ENCODE assay signal across 28 cellular contexts in genomic region chr9:117418111-117418510, GRCh38.
"Had no signal": no experiment of that assay in that cellular context is flagged by ENCODE, and none has a peak within 500 bp of the region (broad histone marks: within the 10 kb centered on the region; RNA-seq: fewer than 3 reads in every experiment).

No MANE protein-coding gene starts in this region.

- H3K4me3 Mint-ChIP-seq: stimulated activated effector memory CD8-positive, alpha-beta T cell treated with anti-CD3 and anti-CD28 coated beads, Interleukin-12 subunit alpha, Interleukin-12 subunit beta, amount 100 ng/mL, for 72 hours; stimulated activated memory B cell treated with anti-CD40 and anti-IgM and Interleukin-4, amounts not matched to agents 10 μg/mL and 1 μg/mL and 100 μg/mL, for 72 hours; stimulated activated naive B cell treated with anti-CD40 and anti-IgM and Interleukin-4, amounts not matched to agents 10 μg/mL and 1 μg/mL and 100 μg/mL, for 72 hours; stimulated activated naive CD8-positive, alpha-beta T cell treated with anti-CD3 and anti-CD28 coated beads, Interleukin-15, amount 100 ng/mL, for 72 hours; stimulated activated naive CD8-positive, alpha-beta T cell treated with anti-CD3 and anti-CD28 coated beads, Interleukin-15, Interleukin-2, amounts not matched to agents 100 ng/mL and 50 ng/mL, for 24 hours; type B pancreatic cell had no signal

- DNase-seq: stimulated activated CD4-positive, alpha-beta T cell treated with anti-CD3 and anti-CD28 coated beads, Interleukin-2, amount 100 ng/mL, for 48 hours; stimulated activated CD4-positive, alpha-beta T cell treated with anti-CD3 and anti-CD28 coated beads, Interleukin-4, amount 100 ng/mL, for 1 hour; stimulated activated CD4-positive, alpha-beta T cell treated with anti-CD3 and anti-CD28 coated beads, Interleukin-4, amount 100 ng/mL, for 24 hours; stimulated activated CD4-positive, alpha-beta T cell treated with anti-CD3 and anti-CD28 coated beads, Interleukin-4, amount 100 ng/mL, for 4 hours; stimulated activated CD8-positive, alpha-beta memory T cell treated with anti-CD3 and anti-CD28 coated beads, Interleukin-4, amount 100 ng/mL, for 48 hours; stimulated activated naive B cell treated with anti-CD40 and anti-IgM and Interleukin-4, amounts not matched to agents 10 μg/mL and 1 μg/mL and 100 μg/mL, for 72 hours; stimulated activated naive CD4-positive, alpha-beta T cell; stimulated activated naive CD4-positive, alpha-beta T cell treated with Interleukin-2 at 50 U/mL for 16 hours; stimulated activated naive CD8-positive, alpha-beta T cell treated with anti-CD3 and anti-CD28 coated beads, Interleukin-15, amount 100 ng/mL, for 72 hours; stimulated activated naive CD8-positive, alpha-beta T cell treated with anti-CD3 and anti-CD28 coated beads, Interleukin-15, Interleukin-2, amounts not matched to agents 100 U/mL and 50 U/mL, for 24 hours; stomach; substantia nigra; testis; thyroid gland; tibial artery; transverse colon; trophoblast cell; upper lobe of left lung; upper lobe of right lung; uterus had no signal

- H3K4me1 Mint-ChIP-seq: stimulated activated effector memory CD8-positive, alpha-beta T cell treated with anti-CD3 and anti-CD28 coated beads, Interleukin-12 subunit alpha, Interleukin-12 subunit beta, amount 100 ng/mL, for 72 hours; stimulated activated memory B cell treated with anti-CD40 and anti-IgM and Interleukin-4, amounts not matched to agents 10 μg/mL and 1 μg/mL and 100 μg/mL, for 72 hours; stimulated activated naive B cell treated with anti-CD40 and anti-IgM and Interleukin-4, amounts not matched to agents 10 μg/mL and 1 μg/mL and 100 μg/mL, for 72 hours had no signal

- H3K4me3 ChIP-seq: stomach, suprapubic skin, testis, thoracic aorta, thyroid gland, tibial artery, tibial nerve, transverse colon, upper lobe of left lung, upper lobe of right lung, uterus, vagina had no signal

- H3K36me3 Mint-ChIP-seq: stimulated activated effector memory CD8-positive, alpha-beta T cell treated with anti-CD3 and anti-CD28 coated beads, Interleukin-12 subunit alpha, Interleukin-12 subunit beta, amount 100 ng/mL, for 72 hours; stimulated activated memory B cell treated with anti-CD40 and anti-IgM and Interleukin-4, amounts not matched to agents 10 μg/mL and 1 μg/mL and 100 μg/mL, for 72 hours; stimulated activated naive B cell treated with anti-CD40 and anti-IgM and Interleukin-4, amounts not matched to agents 10 μg/mL and 1 μg/mL and 100 μg/mL, for 72 hours; type B pancreatic cell had no signal

- H3K9me3 Mint-ChIP-seq: stimulated activated effector memory CD8-positive, alpha-beta T cell treated with anti-CD3 and anti-CD28 coated beads, Interleukin-12 subunit alpha, Interleukin-12 subunit beta, amount 100 ng/mL, for 72 hours; stimulated activated memory B cell treated with anti-CD40 and anti-IgM and Interleukin-4, amounts not matched to agents 10 μg/mL and 1 μg/mL and 100 μg/mL, for 72 hours; stimulated activated naive B cell treated with anti-CD40 and anti-IgM and Interleukin-4, amounts not matched to agents 10 μg/mL and 1 μg/mL and 100 μg/mL, for 72 hours; stimulated activated naive CD8-positive, alpha-beta T cell treated with anti-CD3 and anti-CD28 coated beads, Interleukin-15, amount 100 ng/mL, for 72 hours; stimulated activated naive CD8-positive, alpha-beta T cell treated with anti-CD3 and anti-CD28 coated beads, Interleukin-15, Interleukin-2, amounts not matched to agents 100 ng/mL and 50 ng/mL, for 24 hours; type B pancreatic cell had no signal

- H3K4me1 ChIP-seq: testis, uterus had no signal

- H3K36me3 ChIP-seq: stomach, suprapubic skin, thoracic aorta, thyroid gland, tibial artery, tibial nerve, transverse colon, upper lobe of left lung, upper lobe of right lung, uterus, vagina had no signal

- H3K27me3 ChIP-seq: testis, vagina had no signal

- H3K27ac Mint-ChIP-seq: stimulated activated effector memory CD8-positive, alpha-beta T cell treated with anti-CD3 and anti-CD28 coated beads, Interleukin-12 subunit alpha, Interleukin-12 subunit beta, amount 100 ng/mL, for 72 hours; stimulated activated memory B cell treated with anti-CD40 and anti-IgM and Interleukin-4, amounts not matched to agents 10 μg/mL and 1 μg/mL and 100 μg/mL, for 72 hours; stimulated activated naive B cell treated with anti-CD40 and anti-IgM and Interleukin-4, amounts not matched to agents 10 μg/mL and 1 μg/mL and 100 μg/mL, for 72 hours; stimulated activated naive CD8-positive, alpha-beta T cell treated with anti-CD3 and anti-CD28 coated beads, Interleukin-15, amount 100 ng/mL, for 72 hours; stimulated activated naive CD8-positive, alpha-beta T cell treated with anti-CD3 and anti-CD28 coated beads, Interleukin-15, Interleukin-2, amounts not matched to agents 100 ng/mL and 50 ng/mL, for 24 hours; type B pancreatic cell had no signal

- H3K27ac ChIP-seq: stomach, suprapubic skin, testis, thoracic aorta, thyroid gland, tibial artery, tibial nerve, transverse colon, upper lobe of left lung, upper lobe of right lung, uterus, vagina had no signal

- H3K9me3 ChIP-seq: stomach, suprapubic skin, testis, thoracic aorta, thyroid gland, tibial artery, tibial nerve, transverse colon, upper lobe of left lung, upper lobe of right lung, uterus, vagina had no signal
